8 cellular contexts compared by ENCODE assay signal in the genomic region with DNA sequence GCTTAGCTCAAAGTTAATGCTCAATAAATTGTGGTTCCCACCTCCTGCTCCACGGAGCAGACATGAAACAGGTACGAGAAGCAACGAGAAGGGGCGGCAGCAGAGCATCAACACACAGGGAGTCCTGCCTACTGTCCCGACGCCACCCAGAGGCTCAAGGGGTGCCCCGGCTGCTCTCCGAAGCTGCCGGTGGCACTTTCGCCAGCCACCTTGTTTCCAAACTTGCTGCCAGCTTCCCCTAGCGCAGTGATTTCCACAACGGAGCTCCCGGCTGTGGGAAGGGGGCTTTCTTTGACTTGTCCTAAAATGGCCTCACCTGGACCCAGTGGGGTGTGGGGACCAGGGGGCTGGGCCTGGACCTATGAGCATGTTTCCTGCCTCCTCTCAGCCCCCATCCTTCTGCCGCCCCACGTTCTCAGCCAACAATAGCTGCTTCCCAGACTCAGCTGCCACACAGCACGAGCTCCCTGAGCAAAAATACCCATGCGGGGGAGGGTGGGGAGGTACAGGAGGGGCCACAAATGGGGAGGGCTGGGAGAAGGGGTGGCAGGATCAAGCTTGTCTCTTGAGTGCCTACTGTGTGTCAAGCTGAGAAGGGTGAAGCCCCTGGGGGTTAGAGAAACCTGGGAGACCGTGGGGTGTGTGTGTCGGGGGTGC. TPM values are rescaled to one million over a fixed set of nuclear protein-coding genes. Genes with fewer than 3 reads are reported as not detected.
DNase-seq lines count a peak whose midpoint lies in the region; ATAC-seq and TF ChIP-seq lines count a peak whose summit lies in the region.

No MANE protein-coding gene starts in this region.

- ATAC-seq in Right ventricle myocardium inferior (no peak), GM18861 (IDR thresholded peaks at IDR 0.05; ENCODE audit: unreplicated experiment) (no peak)

- WGBS in lower leg skin, 2 donors, result 64 to 67% methylated on average over 19 of the region's 19 CpGs

- H3K27me3 Mint-ChIP-seq in neural crest cell (ENCODE audit: low read depth), result no peaks in the 10 kb centered on the region

- H3K4me1 Mint-ChIP-seq in neural crest cell, result peaks cover 75% of the 10 kb centered on the region

- TF ChIP-seq POLR2A in lower leg skin (IDR thresholded peaks at IDR 0.05), result no peak

- no peak for TF ChIP-seq CTCF in neural crest cell (conservative IDR thresholded peaks at IDR 0.05)
- TF ChIP-seq CTCF in lower leg skin (IDR thresholded peaks at IDR 0.05), result no peak

- no peaks in the 10 kb centered on the region for H3K9me3 Mint-ChIP-seq in neural crest cell

- no peaks in the 10 kb centered on the region for H3K36me3 Mint-ChIP-seq in neural crest cell (ENCODE audit: low read depth)

- peak overlapping the region; percentile 64 for H3K4me3 Mint-ChIP-seq in neural crest cell

- DNase-seq in Right ventricle myocardium inferior (ENCODE audit: missing footprints) (peak; percentile 59), cardiac septum (ENCODE audit: low spot score) (no peak), ecto neural progenitor cell (ENCODE audit: low spot score) (peak; percentile 55), neural crest cell (ENCODE audit: low read depth, low spot score) (no peak), COLO668 (lab: John Stamatoyannopoulos, UW; ENCODE audit: unreplicated experiment) (no peak), lower leg skin (ENCODE audit: low spot score in 2 of 2) (no peak), NCI-H2081 treated with DMSO at 0.1 percent for 48 hours (lab: John Stamatoyannopoulos, UW) (no peak)

- intact Hi-C loops in Right ventricle myocardium inferior (cut with DNase I) (no loop called here), cardiac septum (cut with DNase I) (loop anchor here (2.0 to 10.0 kb wide), 2 partner anchors 13 to 541 kb away; partner anchors contain the start of gene HP1BP3), lower leg skin (cut with DNase I; ENCODE audit: low total_unique reads) (no loop called here)

- peak overlapping the region; percentile 17 for H3K27ac Mint-ChIP-seq in neural crest cell (ENCODE audit: unreplicated experiment)

- H3K4me3 ChIP-seq in lower leg skin (ENCODE audit: low read depth, poor library complexity, severe bottlenecking), result no peak overlapping the region

RNA-seq across cellular contexts. Expression of gene ECE1, which starts 35.6 kb away (rescaled TPM):
- 49.3 TPM for total RNA-seq in Right ventricle myocardium inferior
- 55.8 TPM for total RNA-seq in cardiac septum
- 38.3 and 40.3 TPM in 2 replicates for total RNA-seq in neural crest cell
- total RNA-seq in lower leg skin, result 10 to 100 TPM; 37.1 to 68.9 (median 48.3) TPM

Comparison
In these comparisons a context has a peak if more than half of its experiments do, and no peak if none do; other contexts are left out.
1. DNase-seq: peak in Right ventricle myocardium inferior (single experiment) and ecto neural progenitor cell (single experiment); none in cardiac septum (single experiment), neural crest cell (single experiment), COLO668 (single experiment), lower leg skin (0 of 2) and NCI-H2081 treated with DMSO at 0.1 percent for 48 hours (single experiment).